In the genomic region with DNA sequence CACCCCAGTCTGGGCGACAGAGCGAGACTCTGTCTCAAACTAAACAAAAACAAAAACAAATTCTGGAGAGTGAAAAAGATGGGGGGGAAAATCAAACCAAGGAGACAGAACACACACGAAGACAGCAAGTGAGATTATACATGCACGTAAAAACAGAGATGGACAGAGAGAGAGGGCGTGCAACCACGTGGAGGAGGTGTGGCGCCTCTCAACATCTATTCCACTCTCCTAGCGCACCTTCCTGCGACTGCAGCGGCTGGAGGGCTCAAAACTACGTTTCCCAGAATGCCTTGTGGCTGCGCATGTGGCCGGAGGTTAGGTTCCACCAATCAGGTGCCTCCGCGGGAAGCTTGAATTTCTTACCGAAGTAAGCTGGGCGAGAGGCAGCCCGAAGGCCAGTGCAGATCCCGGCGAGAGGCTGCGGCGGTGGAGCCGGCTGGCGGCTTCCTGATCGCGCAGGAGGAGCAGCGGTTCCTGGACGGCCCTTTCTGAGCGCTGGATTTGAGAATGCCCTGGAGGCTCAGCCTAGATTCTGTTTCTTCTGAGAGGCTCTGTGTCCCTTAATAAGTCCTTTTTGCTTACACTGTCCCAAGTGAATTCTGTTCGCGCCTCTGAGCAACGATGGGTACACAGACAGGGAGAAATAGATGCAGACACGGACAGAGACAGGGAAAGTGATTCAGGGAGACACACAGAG, we compare ENCODE assay signal across 8 cellular contexts. TPM values are rescaled to one million over a fixed set of nuclear protein-coding genes. Genes with fewer than 3 reads are reported as not detected.
DNase-seq lines count a peak whose midpoint lies in the region; ATAC-seq and TF ChIP-seq lines count a peak whose summit lies in the region.

No MANE protein-coding gene starts in this region.

- no peaks in the 10 kb centered on the region for H3K36me3 Mint-ChIP-seq in naive B cell
- peaks cover 7% of the 10 kb centered on the region for H3K36me3 Mint-ChIP-seq in stimulated activated effector memory CD8-positive, alpha-beta T cell treated with anti-CD3 and anti-CD28 coated beads, Interleukin-12 subunit alpha, Interleukin-12 subunit beta, amount 100 ng/mL, for 72 hours

- H3K27me3 Mint-ChIP-seq in naive B cell = peaks cover 9 to 22% (median 18%) of the 10 kb centered on the region in 3 donors

- DNase-seq in ACHN (peak; percentile 91), esophagus squamous epithelium (lab: John Stamatoyannopoulos, UW) (peak; percentile 21), naive B cell (peak; percentile 78)
- DNase-seq in Jurkat, Clone E6-1 (ENCODE audit: low read depth, low spot score) = peak; percentile 93
- DNase-seq in activated CD8-positive, alpha-beta memory T cell treated with anti-CD3 and anti-CD28 coated beads, Interleukin-2, amount 50 U/mL, for 4 hours = peak; percentile 84
- DNase-seq in stimulated activated effector memory CD8-positive, alpha-beta T cell treated with anti-CD3 and anti-CD28 coated beads, Interleukin-12 subunit alpha, Interleukin-12 subunit beta, amount 100 ng/mL, for 72 hours (ENCODE audit: low spot score in 2 of 2) = peak; percentile 73 to 93

- H3K27me3 ChIP-seq in OCI-LY1 (ENCODE audit: insufficient read depth, low read length) = 0 out of 2 replicates have a peak, but pooled peaks cover 4% of the 10 kb centered on the region
- peaks cover 0 to 22% (median 0%) of the 10 kb centered on the region in 4 donors for H3K27me3 ChIP-seq in esophagus squamous epithelium

- peak overlapping the region in 4 of 8 donors; percentile 11 to 61 (median 42) for H3K4me3 Mint-ChIP-seq in naive B cell
- H3K4me3 Mint-ChIP-seq in stimulated activated effector memory CD8-positive, alpha-beta T cell treated with anti-CD3 and anti-CD28 coated beads, Interleukin-12 subunit alpha, Interleukin-12 subunit beta, amount 100 ng/mL, for 72 hours = peak overlapping the region; percentile 61

- peak overlapping the region in 1 of 6 donors; percentile 24 for H3K27ac Mint-ChIP-seq in naive B cell
- peak overlapping the region; percentile 71 for H3K27ac Mint-ChIP-seq in stimulated activated effector memory CD8-positive, alpha-beta T cell treated with anti-CD3 and anti-CD28 coated beads, Interleukin-12 subunit alpha, Interleukin-12 subunit beta, amount 100 ng/mL, for 72 hours

- WGBS in esophagus squamous epithelium, 2 donors = 8 to 9% methylated on average over 27 to 32 of the region's 33 CpGs

- H3K9ac ChIP-seq in OCI-LY1 (ENCODE audit: low read length) = peak overlapping the region; percentile 65

- H3K9me3 Mint-ChIP-seq in naive B cell = peaks cover 0 to 1% (median 0%) of the 10 kb centered on the region in 7 donors
- no peaks in the 10 kb centered on the region for H3K9me3 Mint-ChIP-seq in stimulated activated effector memory CD8-positive, alpha-beta T cell treated with anti-CD3 and anti-CD28 coated beads, Interleukin-12 subunit alpha, Interleukin-12 subunit beta, amount 100 ng/mL, for 72 hours

- no peak overlapping the region for H2AFZ ChIP-seq in OCI-LY1 (ENCODE audit: low read length)

- in situ Hi-C loops in ACHN (cut with HindIII; ENCODE audit: low pct_ligation_motif_present, low pct_unique_long_range_greater_than_20kb, low sequenced_read_pairs) = no loop called here

- H3K9me3 ChIP-seq in OCI-LY1 (ENCODE audit: low read length) (no peaks in the 10 kb centered on the region), esophagus squamous epithelium (no peaks in the 10 kb centered on the region)

- no peaks in the 10 kb centered on the region for H3F3A ChIP-seq in OCI-LY1 (ENCODE audit: insufficient read depth, low read length)

- no peaks in the 10 kb centered on the region for H3K9me2 ChIP-seq in OCI-LY1 (ENCODE audit: low read depth, low read length)

- H3K36me3 ChIP-seq in OCI-LY1 (ENCODE audit: insufficient read depth, low read length) (no peaks in the 10 kb centered on the region), esophagus squamous epithelium (no peaks in the 10 kb centered on the region)

- peaks cover 8 to 15% (median 15%) of the 10 kb centered on the region in 3 donors for H3K4me1 Mint-ChIP-seq in naive B cell
- H3K4me1 Mint-ChIP-seq in stimulated activated effector memory CD8-positive, alpha-beta T cell treated with anti-CD3 and anti-CD28 coated beads, Interleukin-12 subunit alpha, Interleukin-12 subunit beta, amount 100 ng/mL, for 72 hours = peaks cover 17% of the 10 kb centered on the region

- H3K27ac ChIP-seq in OCI-LY1 (ENCODE audit: low read depth, low read length, poor library complexity, severe bottlenecking) (no peak overlapping the region), esophagus squamous epithelium (no peak overlapping the region)

- ATAC-seq in GM18858 (IDR thresholded peaks at IDR 0.05; ENCODE audit: unreplicated experiment) (peak; percentile 53), naive B cell (ENCODE audit: low read depth in 2 of 2) (peak; percentile 98 to 100)
- ATAC-seq in stimulated activated effector memory CD8-positive, alpha-beta T cell treated with anti-CD3 and anti-CD28 coated beads, Interleukin-12 subunit alpha, Interleukin-12 subunit beta, amount 100 ng/mL, for 72 hours = peak; percentile 95

- TF ChIP-seq POLR2A in esophagus squamous epithelium (IDR thresholded peaks at IDR 0.05) = no peak

- H3K4me1 ChIP-seq in OCI-LY1 (ENCODE audit: insufficient read depth, low read length, severe bottlenecking) = peaks cover 6% of the 10 kb centered on the region
- peaks cover 0 to 11% (median 0%) of the 10 kb centered on the region in 3 donors for H3K4me1 ChIP-seq in esophagus squamous epithelium

- intact Hi-C loops in esophagus squamous epithelium (cut with DNase I) = no loop called here

- no peaks in the 10 kb centered on the region for H4K20me1 ChIP-seq in OCI-LY1 (ENCODE audit: insufficient read depth, low read length)

- peak overlapping the region; percentile 79 for H3K4me2 ChIP-seq in OCI-LY1 (ENCODE audit: low read length)

- H3K79me2 ChIP-seq in OCI-LY1 (ENCODE audit: insufficient read depth, low read length) = no peaks in the 10 kb centered on the region

- TF ChIP-seq CTCF in OCI-LY1 (IDR thresholded peaks at IDR 0.05; ENCODE audit: low read length) (peak; percentile 26; the same call in 1 of the 2 replicates), esophagus squamous epithelium (IDR thresholded peaks at IDR 0.05) (peak in 1 of 6 experiments; percentile 12)

- peak overlapping the region; percentile 44 for H3K4me3 ChIP-seq in Jurkat, Clone E6-1 (ENCODE audit: low read length)
- H3K4me3 ChIP-seq in OCI-LY1 (ENCODE audit: low read depth, low read length, poor library complexity, severe bottlenecking) = peak overlapping the region; percentile 59
- peak overlapping the region in 1 of 4 donors; percentile 6 for H3K4me3 ChIP-seq in esophagus squamous epithelium

RNA-seq across cellular contexts. Expression of a gene that starts 13.1 kb away (rescaled TPM):
- polyA plus RNA-seq in Jurkat, Clone E6-1 (2012; ENCODE audit: insufficient read depth, insufficient read length) = not detected
- not detected for total RNA-seq in esophagus squamous epithelium
- not detected for polyA plus RNA-seq in naive B cell (ENCODE audit: low read depth in 6 of 6)

RNA-seq across cellular contexts. Expression of a gene that starts 25.3 kb away (rescaled TPM):
- 18.3 TPM for polyA plus RNA-seq in Jurkat, Clone E6-1 (2012; ENCODE audit: insufficient read depth, insufficient read length)
- 1 to 10 TPM; 2.3 to 5.7 (median 4.2) TPM for total RNA-seq in esophagus squamous epithelium
- under 1 TPM in 4 of 6 donors, not detected in 2; 0.15 to 0.30 (median 0.28) TPM for polyA plus RNA-seq in naive B cell (ENCODE audit: low read depth in 6 of 6)

RNA-seq across cellular contexts. Expression of a gene that starts 41.8 kb away (rescaled TPM):
- 23.2 TPM for polyA plus RNA-seq in Jurkat, Clone E6-1 (2012; ENCODE audit: insufficient read depth, insufficient read length)
- 10 to 100 TPM; 14.6 to 22.4 (median 20.0) TPM for total RNA-seq in esophagus squamous epithelium
- 10 to 100 TPM in 1 of 6 donors, 1 to 10 TPM in 5; 3.1 to 10.1 (median 5.9) TPM for polyA plus RNA-seq in naive B cell (ENCODE audit: low read depth in 6 of 6)

RNA-seq across cellular contexts. Expression of a gene that starts 46.0 kb away (rescaled TPM):
- not detected for polyA plus RNA-seq in Jurkat, Clone E6-1 (2012; ENCODE audit: insufficient read depth, insufficient read length)
- 1 to 10 TPM in 1 of 4 donors, under 1 TPM in 2, not detected in 1; 0.40 to 2.1 (median 0.44) TPM for total RNA-seq in esophagus squamous epithelium
- not detected for polyA plus RNA-seq in naive B cell (ENCODE audit: low read depth in 6 of 6)

Comparison
In these comparisons a context has a peak if more than half of its experiments do, and no peak if none do; other contexts are left out.
1. DNase-seq: peak in every context shown above with its lines; median percentile 93 in Jurkat, Clone E6-1; 91 in ACHN; 84 in activated CD8-positive, alpha-beta memory T cell treated with anti-CD3 and anti-CD28 coated beads, Interleukin-2, amount 50 U/mL, for 4 hours; 83 in stimulated activated effector memory CD8-positive, alpha-beta T cell treated with anti-CD3 and anti-CD28 coated beads, Interleukin-12 subunit alpha, Interleukin-12 subunit beta, amount 100 ng/mL, for 72 hours; 78 in naive B cell; 21 in esophagus squamous epithelium.